Comparison of ENCODE assay signal across 8 cellular contexts in the genomic region with DNA sequence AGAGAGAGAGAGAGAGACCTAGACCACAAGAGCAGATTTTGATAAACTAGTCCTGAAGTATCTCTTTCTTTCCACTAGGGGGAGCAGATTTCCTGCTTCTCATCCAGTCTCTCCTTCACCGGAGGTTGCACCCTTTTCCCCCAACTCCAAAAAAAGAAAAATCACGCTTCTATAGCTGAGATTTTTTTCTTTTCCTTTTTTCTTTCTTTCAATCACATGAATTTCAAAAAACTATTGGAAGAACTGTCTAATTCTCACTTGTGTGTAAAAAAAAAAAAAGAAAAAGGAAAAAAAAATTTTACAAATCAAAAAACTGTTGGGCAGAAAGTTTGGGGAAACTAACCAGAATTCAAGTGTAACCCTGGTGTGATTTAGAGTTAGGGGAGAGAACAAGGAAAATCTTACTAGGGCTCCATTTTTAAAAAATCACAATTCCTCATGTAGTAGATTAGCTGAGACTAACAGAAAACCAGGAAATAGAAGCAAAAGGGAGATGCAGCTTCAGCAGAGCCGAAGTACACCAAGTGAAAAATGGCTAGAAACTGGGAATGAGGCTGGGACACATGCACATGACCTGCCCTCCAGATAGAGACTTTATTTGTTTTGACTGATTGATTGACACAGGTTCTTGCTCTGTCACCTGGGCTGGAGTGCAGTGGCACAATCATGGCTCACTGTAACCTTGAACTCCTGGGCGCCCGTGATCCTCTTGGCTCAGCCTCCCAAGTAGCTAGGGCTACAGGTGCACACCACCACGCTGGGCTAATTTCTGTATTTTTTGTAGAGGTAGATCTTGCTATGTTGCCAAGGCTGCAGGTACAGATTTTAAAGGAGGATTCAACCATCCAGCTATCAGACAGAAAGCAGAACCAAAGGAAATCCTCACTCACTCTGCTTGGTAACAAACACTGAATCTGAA. TPM values are rescaled to one million over a fixed set of nuclear protein-coding genes. Genes with fewer than 3 reads are reported as not detected.
A peak's percentile ranks its signal among the peaks of the same experiment; 100 is the strongest.
DNase-seq lines count a peak whose midpoint lies in the region; ATAC-seq and TF ChIP-seq lines count a peak whose summit lies in the region.

No MANE protein-coding gene starts in this region.

- H3K9me3 ChIP-seq in heart right ventricle: peaks cover 0 to 7% (median 0%) of the 10 kb centered on the region in 11 donors

- H3K27me3 ChIP-seq in BJ (ENCODE audit: control insufficient read depth, insufficient read depth, low read length) (no peaks in the 10 kb centered on the region), heart right ventricle (no peaks in the 10 kb centered on the region)

- H3K4me3 ChIP-seq in BJ (ENCODE audit: low read depth, low read length) (no peak overlapping the region), heart right ventricle (peak overlapping the region in 1 of 10 donors; percentile 10)

- H3K9me3 Mint-ChIP-seq in activated B cell treated with CpG ODN at 0.5 μM for 24 hours: no peaks in the 10 kb centered on the region

- peaks cover 2% of the 10 kb centered on the region for H3K4me1 Mint-ChIP-seq in activated B cell treated with CpG ODN at 0.5 μM for 24 hours

- POLR2A ChIA-PET in BJ (lab: Charles Lee) (no interaction called here), activated B cell treated with CpG ODN at 0.5 μM for 24 hours (lab: Charles Lee) (interaction anchor here (0.6 to 0.7 kb wide), 4 partner anchors 8 to 1201 kb away, joined by 3 to 5 read pairs (median 4); a partner anchor contains a TSS)

- no peak overlapping the region for H3K4me3 Mint-ChIP-seq in activated B cell treated with CpG ODN at 0.5 μM for 24 hours

- H3K27ac Mint-ChIP-seq in activated B cell treated with CpG ODN at 0.5 μM for 24 hours: no peak overlapping the region

- no peaks in the 10 kb centered on the region for H3K36me3 ChIP-seq in BJ (ENCODE audit: control insufficient read depth, insufficient read depth, low read length)
- peaks cover 0 to under 1% (median 0%) of the 10 kb centered on the region in 9 donors for H3K36me3 ChIP-seq in heart right ventricle

- H3K4me1 ChIP-seq in heart right ventricle: peaks cover 0 to 6% (median 0%) of the 10 kb centered on the region in 9 donors

- whole genome bisulfite sequencing in heart right ventricle, 2 donors: 61% methylated on average over 6 of the region's 6 CpGs

- intact Hi-C loops in activated B cell treated with CpG ODN at 0.5 μM for 24 hours (cut with micrococcal nuclease) (loop anchor here (1.0 to 5.0 kb wide), 3 partner anchors 62 to 1174 kb away; a partner anchor contains a TSS), heart right ventricle (cut with DNase I) (loop anchor here in 8 of 10 donors (1.0 to 10.0 kb wide), 8 partner anchors 33 to 169 kb away; a partner anchor contains a TSS), sciatic nerve (cut with DNase I) (no loop called here)

- peak overlapping the region in 1 of 10 donors; percentile 11 for H3K27ac ChIP-seq in heart right ventricle

- peak; percentile 51 for ATAC-seq in GM21447 (IDR thresholded peaks at IDR 0.05; ENCODE audit: unreplicated experiment)
- ATAC-seq in activated B cell treated with CpG ODN at 0.5 μM for 24 hours (ENCODE audit: low read depth): peak; percentile 56
- ATAC-seq in heart right ventricle: peak in 6 of 8 donors; percentile 42 to 74 (median 72)
- ATAC-seq in sciatic nerve: peak; percentile 80
- ATAC-seq in HG02642 (IDR thresholded peaks at IDR 0.05; ENCODE audit: poor library complexity, unreplicated experiment): no peak
- no peak for ATAC-seq in GM19035 (IDR thresholded peaks at IDR 0.05; ENCODE audit: unreplicated experiment)

- TF ChIP-seq CTCF in BJ (IDR thresholded peaks at IDR 0.05; ENCODE audit: insufficient read depth, low read depth, low read length) (peak; percentile 69), activated B cell treated with CpG ODN at 0.5 μM for 24 hours (IDR thresholded peaks at IDR 0.05) (peak; percentile 70), heart right ventricle (IDR thresholded peaks at IDR 0.05) (peak; percentile 40 to 79 (median 65))

- DNase-seq in BJ (ENCODE audit: low read depth) (no peak), NCI-H2171 (lab: John Stamatoyannopoulos, UW) (peak; percentile 48), activated B cell treated with CpG ODN at 0.5 μM for 24 hours (no peak), heart right ventricle (no peak), sciatic nerve (ENCODE audit: low spot score) (no peak)

- CTCF ChIA-PET in BJ (lab: Yijun Ruan, JAX) (interaction anchor here (0.7 to 6.1 kb wide), 35 partner anchors 9 to 171 kb away, joined by 3 to 58 read pairs (median 4); a partner anchor contains a TSS), activated B cell treated with CpG ODN at 0.5 μM for 24 hours (lab: Charles Lee) (interaction anchor here (0.7 to 3.0 kb wide), 10 partner anchors 10 to 230 kb away, joined by 3 to 26 read pairs (median 3); no protein-coding TSS in a partner anchor)

- H3K27me3 Mint-ChIP-seq in activated B cell treated with CpG ODN at 0.5 μM for 24 hours: no peaks in the 10 kb centered on the region

- no peaks in the 10 kb centered on the region for H3K36me3 Mint-ChIP-seq in activated B cell treated with CpG ODN at 0.5 μM for 24 hours (ENCODE audit: low read depth)

RNA-seq across cellular contexts. Expression of a gene that starts 27.1 kb away (rescaled TPM):
- polyA plus RNA-seq in BJ (2011; rRNA removed) (131 and 207 TPM in 2 replicates), heart right ventricle (100 to 1,000 TPM; 121 to 187 TPM)
- polyA minus RNA-seq in BJ (2011; rRNA and poly(A)+ RNA removed): 125 and 163 TPM in 2 replicates
- total RNA-seq in activated B cell treated with CpG ODN at 0.5 μM for 24 hours (79.9 and 82.1 TPM in 2 replicates), heart right ventricle (100 to 1,000 TPM; 205 to 330 (median 279) TPM), sciatic nerve (75.5 TPM)

RNA-seq across cellular contexts. Expression of a gene that starts 27.2 kb away (rescaled TPM):
- polyA plus RNA-seq in BJ (2011; rRNA removed): 112 and 118 TPM in 2 replicates
- 7.9 and 9.2 TPM in 2 replicates for polyA minus RNA-seq in BJ (2011; rRNA and poly(A)+ RNA removed)
- 37.0 and 39.6 TPM in 2 replicates for total RNA-seq in activated B cell treated with CpG ODN at 0.5 μM for 24 hours
- total RNA-seq in heart right ventricle: 100 to 1,000 TPM; 142 to 194 (median 168) TPM
- polyA plus RNA-seq in heart right ventricle: 100 to 1,000 TPM; 147 to 193 TPM
- total RNA-seq in sciatic nerve: 30.8 TPM

RNA-seq across cellular contexts. Expression of a gene that starts 39.7 kb away (rescaled TPM):
- polyA plus RNA-seq in BJ (2011; rRNA removed) (8.6 and 15.9 TPM in 2 replicates), heart right ventricle (1 to 10 TPM; 5.2 to 7.3 TPM)
- polyA minus RNA-seq in BJ (2011; rRNA and poly(A)+ RNA removed): 7.2 and 8.9 TPM in 2 replicates
- total RNA-seq in activated B cell treated with CpG ODN at 0.5 μM for 24 hours (24.0 and 26.3 TPM in 2 replicates), heart right ventricle (10 to 100 TPM in 1 of 10 donors, 1 to 10 TPM in 9; 5.8 to 10.5 (median 8.0) TPM), sciatic nerve (18.1 TPM)

RNA-seq across cellular contexts. Expression of a gene that starts 40.0 kb away (rescaled TPM):
- polyA plus RNA-seq in BJ (2011; rRNA removed) (0.82 and 1.7 TPM in 2 replicates), heart right ventricle (1 to 10 TPM; 1.0 to 2.2 TPM)
- polyA minus RNA-seq in BJ (2011; rRNA and poly(A)+ RNA removed): 0.43 TPM in 1 of 2 replicates, not detected in the other
- total RNA-seq in activated B cell treated with CpG ODN at 0.5 μM for 24 hours (0.22 and 0.44 TPM in 2 replicates), heart right ventricle (1 to 10 TPM; 1.2 to 3.5 (median 1.9) TPM), sciatic nerve (1.8 TPM)

RNA-seq across cellular contexts. Expression of a gene that starts 50.1 kb away (rescaled TPM):
- 1.5 and 2.7 TPM in 2 replicates for polyA plus RNA-seq in BJ (2011; rRNA removed)
- 0.36 and 0.57 TPM in 2 replicates for polyA minus RNA-seq in BJ (2011; rRNA and poly(A)+ RNA removed)
- total RNA-seq in activated B cell treated with CpG ODN at 0.5 μM for 24 hours: 0.34 and 1.00 TPM in 2 replicates
- total RNA-seq in heart right ventricle: 1 to 10 TPM in 5 of 10 donors, under 1 TPM in 5; 0.28 to 5.7 (median 1.0) TPM
- 1 to 10 TPM; 1.3 to 4.2 TPM for polyA plus RNA-seq in heart right ventricle
- 20.3 TPM for total RNA-seq in sciatic nerve

Comparison
In these comparisons a context has a peak if more than half of its experiments do, and no peak if none do; other contexts are left out.
1. ATAC-seq: peak in GM21447 (single experiment), activated B cell treated with CpG ODN at 0.5 μM for 24 hours (single experiment), heart right ventricle (6 of 8) and sciatic nerve (single experiment); none in HG02642 (single experiment) and GM19035 (single experiment).
2. Peak in every context shown above with its lines, with median percentiles within 50 percentile points of each other: CTCF ChIP-seq.